8 cellular contexts compared by ENCODE assay signal in genomic region chr1:231334952-231335351, GRCh38. TPM values are rescaled to one million over a fixed set of nuclear protein-coding genes. Genes with fewer than 3 reads are reported as not detected.
A peak's percentile ranks its signal among the peaks of the same experiment; 100 is the strongest.
DNase-seq lines count a peak whose midpoint lies in the region; ATAC-seq and TF ChIP-seq lines count a peak whose summit lies in the region.
"Had no signal": no experiment of that assay in that cellular context is flagged by ENCODE, and none has a peak within 500 bp of the region (broad histone marks: within the 10 kb centered on the region; RNA-seq: fewer than 3 reads in every experiment).

No MANE protein-coding gene starts in this region.

- no peak overlapping the region for H3K27ac Mint-ChIP-seq in T-cell

- H3K36me3 Mint-ChIP-seq in T-cell = peaks cover 35% of the 10 kb centered on the region

- POLR2A ChIA-PET in T-cell (lab: Charles Lee) = interaction anchor here in 1 of 2 donors (0.7 kb wide), 1 partner anchor 211 kb away, joined by 3 read pairs; no protein-coding TSS in a partner anchor

- peaks cover 47% of the 10 kb centered on the region for H3K4me1 ChIP-seq in GM23248 (ENCODE audit: insufficient read depth)

- H3K4me3 Mint-ChIP-seq in T-cell = peak overlapping the region; percentile 59 to 97 (median 71)

- peaks cover 91% of the 10 kb centered on the region for H3K79me2 ChIP-seq in GM23248 (ENCODE audit: insufficient read depth)

- H3K4me3 ChIP-seq in GM23248 (peak overlapping the region; percentile 98), fibroblast of pulmonary artery (replicated peaks; ENCODE audit: low read depth, low read length) (peak overlapping the region; percentile 100), skeletal muscle cell (ENCODE audit: low read depth, low read length) (peak overlapping the region; percentile 98)

- H2AFZ ChIP-seq in GM23248 = no peak overlapping the region

- no peaks in the 10 kb centered on the region for H3K27me3 ChIP-seq in GM23248 (replicated peaks; ENCODE audit: insufficient read depth)

- in situ Hi-C loops in GM23248 (cut with MboI) = no loop called here

- H3K9me3 Mint-ChIP-seq in T-cell = peaks cover 0 to 5% (median 2%) of the 10 kb centered on the region in 3 donors

- CTCF ChIA-PET in T-cell (lab: Charles Lee) = interaction anchor here in 1 of 2 donors (0.6 to 1.0 kb wide), 4 partner anchors 15 to 694 kb away, joined by 3 to 9 read pairs (median 4); no protein-coding TSS in a partner anchor

- TF ChIP-seq CTCF in fibroblast of pulmonary artery (IDR thresholded peaks at IDR 0.05; ENCODE audit: low read length, missing control alignments) = no peak

- no peaks in the 10 kb centered on the region for H3K36me3 ChIP-seq in GM23248 (ENCODE audit: low read depth)

- H3K4me1 Mint-ChIP-seq in T-cell = peaks cover 55 to 79% (median 74%) of the 10 kb centered on the region in 3 donors

- no peak overlapping the region for H3K27ac ChIP-seq in GM23248

- no peaks in the 10 kb centered on the region for H3F3A ChIP-seq in GM23248 (ENCODE audit: insufficient read depth)

- H3K9ac ChIP-seq in GM23248 = peak overlapping the region; percentile 94

- H3K9me2 ChIP-seq in GM23248 (ENCODE audit: insufficient read depth) = no peaks in the 10 kb centered on the region

- H3K4me2 ChIP-seq in GM23248 (ENCODE audit: unreplicated experiment) = peak overlapping the region; percentile 97

- ATAC-seq in T-cell (replicated peaks in 1 of 4) (no peak), HG03039 (IDR thresholded peaks at IDR 0.05; ENCODE audit: unreplicated experiment) (no peak), HG02588 (IDR thresholded peaks at IDR 0.05; ENCODE audit: unreplicated experiment) (no peak)

- DNase-seq in GM23248 (no peak), T-cell (no peak), fibroblast of pulmonary artery (ENCODE audit: low read depth) (no peak), skeletal muscle cell (ENCODE audit: low read depth) (no peak)
- DNase-seq in activated CD4-positive, CD25-positive, alpha-beta regulatory T cell (lab: John Stamatoyannopoulos, UW) = no peak
- DNase-seq: stimulated activated CD4-positive, alpha-beta T cell treated with anti-CD3 and anti-CD28 coated beads, Interleukin-4, amount 100 ng/mL, for 4 hours had no signal

- H3K9me3 ChIP-seq in GM23248 (ENCODE audit: low read depth) = no peaks in the 10 kb centered on the region

- peaks cover 24% of the 10 kb centered on the region; the same call in 1 of the 2 replicates for H4K20me1 ChIP-seq in GM23248 (ENCODE audit: insufficient read depth)

- 67 to 73% methylated on average over 6 of the region's 6 CpGs for WGBS in GM23248 (ENCODE audit: low coverage in 1 of 2, low lambda C conversion rate in 2 of 2, missing lambda C conversion rate in 2 of 2), 2 experiments

- H3K27me3 Mint-ChIP-seq in T-cell = peaks cover 0 to 3% of the 10 kb centered on the region in 2 donors

RNA-seq across cellular contexts. Expression of gene EXOC8, which starts 2.7 kb away (rescaled TPM):
- 12.4 and 14.6 TPM in 2 replicates for total RNA-seq in GM23248 (2014; rRNA removed; shearing (Covaris generic))
- 3.2 and 3.9 TPM in 2 replicates for polyA plus RNA-seq in GM23248 (2016; fragmentation: Nextera tagmentation; extraction: Ambion mirVana)
- total RNA-seq in T-cell = 10 to 100 TPM; 27.3 to 34.9 (median 30.6) TPM

RNA-seq across cellular contexts. Expression of gene SPRTN, which starts 3.1 kb away (rescaled TPM):
- total RNA-seq in GM23248 (2014; rRNA removed; shearing (Covaris generic)) = 8.3 and 15.9 TPM in 2 replicates
- polyA plus RNA-seq in GM23248 (2016; fragmentation: Nextera tagmentation; extraction: Ambion mirVana) = 9.3 and 10.4 TPM in 2 replicates
- total RNA-seq in T-cell = 10 to 100 TPM; 12.6 to 28.9 (median 18.2) TPM
